Comparison of ENCODE assay signal across 25 cellular contexts in genomic region chr3:64594129-64594528, GRCh38.
"Had no signal": no experiment of that assay in that cellular context is flagged by ENCODE, and none has a peak within 500 bp of the region (broad histone marks: within the 10 kb centered on the region; RNA-seq: fewer than 3 reads in every experiment).

No MANE protein-coding gene starts in this region.

- H3K27ac Mint-ChIP-seq: activated CD4-positive, alpha-beta memory T cell treated with anti-CD3 and anti-CD28 coated beads for 36 hours; activated CD4-positive, alpha-beta T cell treated with anti-CD3 and anti-CD28 coated beads, Interleukin-2, amount 10 ng/mL, durations not matched to agents 24 days and 14 days; activated naive CD4-positive, alpha-beta T cell treated with anti-CD3 and anti-CD28 coated beads for 36 hours; activated naive CD8-positive, alpha-beta T cell treated with anti-CD3 and anti-CD28 coated beads, Interleukin-2, amount 10 ng/mL, durations not matched to agents 7 days and 5 days; activated T-helper 1 cell treated with anti-CD3 and anti-CD28 coated beads, Interleukin-12 subunit alpha, Interleukin-12 subunit beta, Interleukin-2, Interleukin-4 antibody, amounts not matched to agents 30 ng/mL and 10 ng/mL and 1 ng/mL, durations not matched to agents 14 hours and 24 hours and 36 hours; natural killer cell; type B pancreatic cell had no signal

- H3K36me3 Mint-ChIP-seq: activated CD4-positive, alpha-beta memory T cell treated with anti-CD3 and anti-CD28 coated beads for 36 hours; activated naive CD8-positive, alpha-beta T cell treated with anti-CD3 and anti-CD28 coated beads, Interleukin-2, amount 10 ng/mL, durations not matched to agents 7 days and 5 days; natural killer cell had no signal

- H3K4me1 ChIP-seq: uterus had no signal

- H3K27me3 ChIP-seq: uterus had no signal

- H3K4me3 ChIP-seq: lung, uterus had no signal

- H3K9me3 ChIP-seq: uterus had no signal

- H3K27ac ChIP-seq: epithelial cell of prostate, uterus had no signal

- ATAC-seq: left lobe of liver, natural killer cell had no signal

- H3K9me3 Mint-ChIP-seq: activated CD4-positive, alpha-beta memory T cell treated with anti-CD3 and anti-CD28 coated beads for 36 hours; activated CD4-positive, alpha-beta T cell treated with anti-CD3 and anti-CD28 coated beads, Interleukin-2, amount 10 ng/mL, durations not matched to agents 24 days and 14 days; activated naive CD4-positive, alpha-beta T cell treated with anti-CD3 and anti-CD28 coated beads for 36 hours; activated naive CD8-positive, alpha-beta T cell treated with anti-CD3 and anti-CD28 coated beads, Interleukin-2, amount 10 ng/mL, durations not matched to agents 7 days and 5 days; activated T-helper 1 cell treated with anti-CD3 and anti-CD28 coated beads, Interleukin-12 subunit alpha, Interleukin-12 subunit beta, Interleukin-2, Interleukin-4 antibody, amounts not matched to agents 30 ng/mL and 10 ng/mL and 1 ng/mL, durations not matched to agents 14 hours and 24 hours and 36 hours; type B pancreatic cell had no signal

- DNase-seq: activated CD4-positive, alpha-beta memory T cell treated with anti-CD3 and anti-CD28 coated beads for 36 hours; activated CD4-positive, alpha-beta T cell treated with anti-CD3 and anti-CD28 coated beads, Interleukin-2, amount 10 ng/mL, durations not matched to agents 24 days and 14 days; activated CD4-positive, CD25-positive, alpha-beta regulatory T cell treated with anti-CD3 and anti-CD28 coated beads, Interleukin-2, amount 50 U/mL, for 72 hours; activated CD8-positive, alpha-beta memory T cell treated with anti-CD3 and anti-CD28 coated beads, Interleukin-2, amount 50 U/mL, for 4 hours; activated effector memory CD4-positive, alpha-beta T cell treated with anti-CD3 and anti-CD28 coated beads, Interleukin-2, amount 50 U/mL, for 16 hours; activated naive CD4-positive, alpha-beta T cell treated with anti-CD3 and anti-CD28 coated beads for 36 hours; activated naive CD8-positive, alpha-beta T cell treated with anti-CD3 and anti-CD28 coated beads, Interleukin-2, amount 10 ng/mL, durations not matched to agents 7 days and 5 days; activated T-cell treated with anti-CD3 and anti-CD28 coated beads, Interleukin-2, amount 50 U/mL, for 1 hour; dermis blood vessel endothelial cell; effector CD4-positive, alpha-beta T cell; head of caudate nucleus; mesendoderm; natural killer cell; posterior cingulate gyrus; retina; stimulated activated CD4-positive, alpha-beta T cell treated with anti-CD3 and anti-CD28 coated beads, Interleukin-15, amount 100 ng/mL, for 24 hours; stimulated activated CD4-positive, alpha-beta T cell treated with anti-CD3 and anti-CD28 coated beads, Interleukin-2, amount 100 ng/mL, for 24 hours; stimulated activated naive CD4-positive, alpha-beta T cell treated with Interleukin-2 at 50 U/mL for 16 hours; T-helper 2 cell had no signal

- H3K36me3 ChIP-seq: uterus had no signal
